Comparison of ENCODE assay signal across 14 cellular contexts in genomic region chr6:144936764-144937163, GRCh38.
"Had no signal": no experiment of that assay in that cellular context is flagged by ENCODE, and none has a peak within 500 bp of the region (broad histone marks: within the 10 kb centered on the region; RNA-seq: fewer than 3 reads in every experiment).

No MANE protein-coding gene starts in this region.

- H3K4me1 ChIP-seq: lower lobe of right lung had no signal

- DNase-seq: activated CD4-positive, alpha-beta T cell treated with anti-CD3 and anti-CD28 coated beads, Interleukin-2, amount 50 U/mL, for 1 hour; activated naive CD4-positive, alpha-beta T cell; aorta; dorsolateral prefrontal cortex; erythroblast; immature natural killer cell; left cardiac atrium; lower lobe of right lung; naive thymus-derived CD4-positive, alpha-beta T cell; pancreas; stimulated activated CD4-positive, alpha-beta T cell treated with anti-CD3 and anti-CD28 coated beads, Interleukin-1b, Interleukin-23, amount 100 ng/mL, for 48 hours; T-helper 2 cell had no signal

- H3K27ac ChIP-seq: dorsolateral prefrontal cortex, lower lobe of right lung, pancreas had no signal

- H3K36me3 ChIP-seq: lower lobe of right lung, pancreas had no signal

- H3K4me3 ChIP-seq: dorsolateral prefrontal cortex, lower lobe of right lung, pancreas had no signal

- H3K27ac Mint-ChIP-seq: immature natural killer cell; naive thymus-derived CD4-positive, alpha-beta T cell had no signal

- H3K4me1 Mint-ChIP-seq: immature natural killer cell; naive thymus-derived CD4-positive, alpha-beta T cell had no signal

- H3K9me3 ChIP-seq: lower lobe of right lung, pancreas had no signal

- ATAC-seq: activated CD4-positive, CD25-positive, alpha-beta regulatory T cell treated with anti-CD3 and anti-CD28 coated beads, Interleukin-2, amount 50 U/mL, for 24 hours; left cardiac atrium; lower lobe of right lung; naive thymus-derived CD4-positive, alpha-beta T cell; pancreas; sciatic nerve had no signal

- H3K27me3 ChIP-seq: dorsolateral prefrontal cortex, pancreas had no signal

- H3K4me3 Mint-ChIP-seq: immature natural killer cell; naive thymus-derived CD4-positive, alpha-beta T cell had no signal
